ENCODE assay signal across 19 cellular contexts in the genomic region with DNA sequence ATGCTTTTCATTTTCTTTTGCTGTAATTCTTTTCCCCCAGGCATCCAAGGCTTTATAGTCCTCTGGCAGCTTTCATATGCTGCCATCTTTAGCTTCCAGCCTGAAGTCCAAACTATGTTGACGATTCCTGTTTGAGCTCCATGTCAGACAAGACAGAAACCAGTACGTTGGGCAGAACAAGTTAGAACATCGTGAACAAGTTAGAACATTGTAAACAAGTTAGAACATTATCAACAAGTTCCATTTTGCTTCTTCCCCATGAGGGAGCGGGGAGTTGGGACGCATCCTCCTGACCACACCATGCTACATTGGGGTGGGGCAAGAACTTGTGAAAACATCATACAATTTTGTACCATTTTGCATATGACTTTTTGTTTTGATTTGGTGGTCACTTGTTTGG. TPM values are rescaled to one million over a fixed set of nuclear protein-coding genes. Genes with fewer than 3 reads are reported as not detected.
"Had no signal": no experiment of that assay in that cellular context is flagged by ENCODE, and none has a peak within 500 bp of the region (broad histone marks: within the 10 kb centered on the region; RNA-seq: fewer than 3 reads in every experiment).

No MANE protein-coding gene starts in this region.

- H3K4me1 ChIP-seq: neural progenitor cell, pancreas had no signal

- H3K27me3 ChIP-seq: pancreas had no signal

- H3K36me3 ChIP-seq: lower lobe of right lung, neural progenitor cell, pancreas had no signal

- DNase-seq: activated B cell treated with CpG ODN at 0.5 μM for 24 hours; activated CD4-positive, alpha-beta T cell treated with anti-CD3 and anti-CD28 coated beads, Interleukin-2, amount 10 ng/mL, durations not matched to agents 24 days and 14 days; activated CD8-positive, alpha-beta memory T cell treated with anti-CD3 and anti-CD28 coated beads, Interleukin-2, amount 50 U/mL, for 48 hours; activated gamma-delta T cell treated with Interleukin-2 at 50 U/mL for 16 hours; amniotic stem cell; effector CD4-positive, alpha-beta T cell; foreskin melanocyte; left cardiac atrium; lower lobe of right lung; midbrain; retina; stimulated activated CD4-positive, alpha-beta T cell treated with anti-CD3 and anti-CD28 coated beads, Interleukin-4, amount 100 ng/mL, for 24 hours; stimulated activated naive CD4-positive, alpha-beta T cell; substantia nigra; T-helper 17 cell had no signal

- ATAC-seq: left cardiac atrium, lower lobe of right lung, pancreas, T-helper 17 cell had no signal

- H3K4me3 ChIP-seq: coronary artery, lower lobe of right lung, neural progenitor cell, pancreas had no signal

- FAIRE-seq: endothelial cell of umbilical vein, pancreas had no signal

- H2AFZ ChIP-seq: neural progenitor cell had no signal

- H3K4me2 ChIP-seq: neural progenitor cell had no signal

- H3K9ac ChIP-seq: neural progenitor cell had no signal

- H3K27ac ChIP-seq: coronary artery, lower lobe of right lung, neural progenitor cell, pancreas had no signal

- H3K9me3 ChIP-seq: lower lobe of right lung, pancreas had no signal

RNA-seq across cellular contexts. Expression of a gene that starts 56.4 kb away (rescaled TPM):
- total RNA-seq: activated B cell treated with CpG ODN at 0.5 μM for 24 hours, endothelial cell of umbilical vein had no signal
